ENCODE assay signal across 1 cellular context in the genomic region with DNA sequence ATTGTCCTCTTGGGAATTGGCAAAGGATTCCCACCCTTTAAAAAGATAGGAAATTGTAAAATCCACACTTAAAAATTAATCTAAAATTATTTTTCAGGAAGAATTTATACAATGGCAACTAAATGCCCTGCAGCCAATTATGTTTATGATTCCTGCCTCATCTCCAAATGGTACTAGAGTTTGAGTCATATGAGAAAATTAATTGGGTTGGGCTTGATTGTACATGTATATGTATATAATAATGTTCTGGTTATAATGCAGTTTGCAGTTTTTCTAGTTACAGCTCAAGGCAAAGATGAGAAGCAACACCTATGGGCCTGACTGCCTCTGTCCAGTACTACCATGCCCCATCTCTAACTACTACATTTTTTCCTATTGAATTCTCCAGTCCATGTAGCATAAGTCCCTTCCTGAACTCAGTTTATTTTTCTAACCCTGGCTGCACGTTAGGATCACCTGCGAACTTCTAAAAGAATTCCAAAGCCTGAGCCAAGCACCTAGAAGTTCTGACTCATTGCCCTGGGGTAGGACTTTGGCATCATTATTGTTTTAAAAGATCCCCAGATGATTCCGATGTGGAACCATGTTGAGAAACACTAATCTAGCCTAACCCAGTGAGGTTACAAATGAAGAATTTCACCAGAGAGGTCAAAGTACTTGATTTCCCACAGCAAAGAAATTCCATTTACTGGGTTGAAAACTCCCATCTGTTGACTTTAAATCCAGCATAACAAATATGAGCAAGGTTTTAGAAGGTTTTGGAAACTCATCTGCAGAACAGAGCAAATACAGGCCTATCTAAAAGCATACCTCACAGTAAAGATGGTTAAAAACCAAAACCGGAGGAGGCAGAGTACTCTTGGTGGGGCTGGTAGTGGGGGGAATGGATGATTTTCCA.
TF ChIP-seq lines count a peak whose summit lies in the region.

No MANE protein-coding gene starts in this region.

TF ChIP-seq in HepG2, 621 proteins besides CTCF, POLR2A, EP300 and RAD21 (continued from another document):
- TF ChIP-seq, protein P1, sequence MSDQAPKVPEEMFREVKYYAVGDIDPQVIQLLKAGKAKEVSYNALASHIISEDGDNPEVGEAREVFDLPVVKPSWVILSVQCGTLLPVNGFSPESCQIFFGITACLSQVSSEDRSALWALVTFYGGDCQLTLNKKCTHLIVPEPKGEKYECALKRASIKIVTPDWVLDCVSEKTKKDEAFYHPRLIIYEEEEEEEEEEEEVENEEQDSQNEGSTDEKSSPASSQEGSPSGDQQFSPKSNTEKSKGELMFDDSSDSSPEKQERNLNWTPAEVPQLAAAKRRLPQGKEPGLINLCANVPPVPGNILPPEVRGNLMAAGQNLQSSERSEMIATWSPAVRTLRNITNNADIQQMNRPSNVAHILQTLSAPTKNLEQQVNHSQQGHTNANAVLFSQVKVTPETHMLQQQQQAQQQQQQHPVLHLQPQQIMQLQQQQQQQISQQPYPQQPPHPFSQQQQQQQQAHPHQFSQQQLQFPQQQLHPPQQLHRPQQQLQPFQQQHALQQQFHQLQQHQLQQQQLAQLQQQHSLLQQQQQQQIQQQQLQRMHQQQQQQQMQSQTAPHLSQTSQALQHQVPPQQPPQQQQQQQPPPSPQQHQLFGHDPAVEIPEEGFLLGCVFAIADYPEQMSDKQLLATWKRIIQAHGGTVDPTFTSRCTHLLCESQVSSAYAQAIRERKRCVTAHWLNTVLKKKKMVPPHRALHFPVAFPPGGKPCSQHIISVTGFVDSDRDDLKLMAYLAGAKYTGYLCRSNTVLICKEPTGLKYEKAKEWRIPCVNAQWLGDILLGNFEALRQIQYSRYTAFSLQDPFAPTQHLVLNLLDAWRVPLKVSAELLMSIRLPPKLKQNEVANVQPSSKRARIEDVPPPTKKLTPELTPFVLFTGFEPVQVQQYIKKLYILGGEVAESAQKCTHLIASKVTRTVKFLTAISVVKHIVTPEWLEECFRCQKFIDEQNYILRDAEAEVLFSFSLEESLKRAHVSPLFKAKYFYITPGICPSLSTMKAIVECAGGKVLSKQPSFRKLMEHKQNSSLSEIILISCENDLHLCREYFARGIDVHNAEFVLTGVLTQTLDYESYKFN (CRISPR knock-in tag; conservative IDR thresholded peaks at IDR 0.05), result peak; percentile 89
- TF ChIP-seq ZNF790 (CRISPR knock-in tag; IDR thresholded peaks at IDR 0.05; ENCODE audit: borderline replicate concordance), result no peak
- TF ChIP-seq, protein P2, sequence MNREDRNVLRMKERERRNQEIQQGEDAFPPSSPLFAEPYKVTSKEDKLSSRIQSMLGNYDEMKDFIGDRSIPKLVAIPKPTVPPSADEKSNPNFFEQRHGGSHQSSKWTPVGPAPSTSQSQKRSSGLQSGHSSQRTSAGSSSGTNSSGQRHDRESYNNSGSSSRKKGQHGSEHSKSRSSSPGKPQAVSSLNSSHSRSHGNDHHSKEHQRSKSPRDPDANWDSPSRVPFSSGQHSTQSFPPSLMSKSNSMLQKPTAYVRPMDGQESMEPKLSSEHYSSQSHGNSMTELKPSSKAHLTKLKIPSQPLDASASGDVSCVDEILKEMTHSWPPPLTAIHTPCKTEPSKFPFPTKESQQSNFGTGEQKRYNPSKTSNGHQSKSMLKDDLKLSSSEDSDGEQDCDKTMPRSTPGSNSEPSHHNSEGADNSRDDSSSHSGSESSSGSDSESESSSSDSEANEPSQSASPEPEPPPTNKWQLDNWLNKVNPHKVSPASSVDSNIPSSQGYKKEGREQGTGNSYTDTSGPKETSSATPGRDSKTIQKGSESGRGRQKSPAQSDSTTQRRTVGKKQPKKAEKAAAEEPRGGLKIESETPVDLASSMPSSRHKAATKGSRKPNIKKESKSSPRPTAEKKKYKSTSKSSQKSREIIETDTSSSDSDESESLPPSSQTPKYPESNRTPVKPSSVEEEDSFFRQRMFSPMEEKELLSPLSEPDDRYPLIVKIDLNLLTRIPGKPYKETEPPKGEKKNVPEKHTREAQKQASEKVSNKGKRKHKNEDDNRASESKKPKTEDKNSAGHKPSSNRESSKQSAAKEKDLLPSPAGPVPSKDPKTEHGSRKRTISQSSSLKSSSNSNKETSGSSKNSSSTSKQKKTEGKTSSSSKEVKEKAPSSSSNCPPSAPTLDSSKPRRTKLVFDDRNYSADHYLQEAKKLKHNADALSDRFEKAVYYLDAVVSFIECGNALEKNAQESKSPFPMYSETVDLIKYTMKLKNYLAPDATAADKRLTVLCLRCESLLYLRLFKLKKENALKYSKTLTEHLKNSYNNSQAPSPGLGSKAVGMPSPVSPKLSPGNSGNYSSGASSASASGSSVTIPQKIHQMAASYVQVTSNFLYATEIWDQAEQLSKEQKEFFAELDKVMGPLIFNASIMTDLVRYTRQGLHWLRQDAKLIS (CRISPR knock-in tag; IDR thresholded peaks at IDR 0.05), result peak; percentile 60; the same call in 1 of the 2 replicates
- TF ChIP-seq FOSL2 (CRISPR knock-in tag; IDR thresholded peaks at IDR 0.05), result peak; percentile 95
- TF ChIP-seq ZNF614 (CRISPR knock-in tag; IDR thresholded peaks at IDR 0.05; ENCODE audit: borderline replicate concordance), result peak; percentile 65
- peak; percentile 33; the same call in 1 of the 2 replicates for TF ChIP-seq SP5 (CRISPR knock-in tag; IDR thresholded peaks at IDR 0.05; ENCODE audit: borderline replicate concordance, low read depth)
- TF ChIP-seq ZNF333 (CRISPR knock-in tag; IDR thresholded peaks at IDR 0.05; ENCODE audit: borderline replicate concordance), result no peak
- TF ChIP-seq, protein P3, sequence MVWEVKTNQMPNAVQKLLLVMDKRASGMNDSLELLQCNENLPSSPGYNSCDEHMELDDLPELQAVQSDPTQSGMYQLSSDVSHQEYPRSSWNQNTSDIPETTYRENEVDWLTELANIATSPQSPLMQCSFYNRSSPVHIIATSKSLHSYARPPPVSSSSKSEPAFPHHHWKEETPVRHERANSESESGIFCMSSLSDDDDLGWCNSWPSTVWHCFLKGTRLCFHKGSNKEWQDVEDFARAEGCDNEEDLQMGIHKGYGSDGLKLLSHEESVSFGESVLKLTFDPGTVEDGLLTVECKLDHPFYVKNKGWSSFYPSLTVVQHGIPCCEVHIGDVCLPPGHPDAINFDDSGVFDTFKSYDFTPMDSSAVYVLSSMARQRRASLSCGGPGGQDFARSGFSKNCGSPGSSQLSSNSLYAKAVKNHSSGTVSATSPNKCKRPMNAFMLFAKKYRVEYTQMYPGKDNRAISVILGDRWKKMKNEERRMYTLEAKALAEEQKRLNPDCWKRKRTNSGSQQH (CRISPR knock-in tag; IDR thresholded peaks at IDR 0.05; ENCODE audit: low read depth), result no peak
- TF ChIP-seq KDM6A (CRISPR knock-in tag; IDR thresholded peaks at IDR 0.05; ENCODE audit: low read depth), result peak; percentile 14; the same call in 1 of the 2 replicates
- TF ChIP-seq, protein P4, sequence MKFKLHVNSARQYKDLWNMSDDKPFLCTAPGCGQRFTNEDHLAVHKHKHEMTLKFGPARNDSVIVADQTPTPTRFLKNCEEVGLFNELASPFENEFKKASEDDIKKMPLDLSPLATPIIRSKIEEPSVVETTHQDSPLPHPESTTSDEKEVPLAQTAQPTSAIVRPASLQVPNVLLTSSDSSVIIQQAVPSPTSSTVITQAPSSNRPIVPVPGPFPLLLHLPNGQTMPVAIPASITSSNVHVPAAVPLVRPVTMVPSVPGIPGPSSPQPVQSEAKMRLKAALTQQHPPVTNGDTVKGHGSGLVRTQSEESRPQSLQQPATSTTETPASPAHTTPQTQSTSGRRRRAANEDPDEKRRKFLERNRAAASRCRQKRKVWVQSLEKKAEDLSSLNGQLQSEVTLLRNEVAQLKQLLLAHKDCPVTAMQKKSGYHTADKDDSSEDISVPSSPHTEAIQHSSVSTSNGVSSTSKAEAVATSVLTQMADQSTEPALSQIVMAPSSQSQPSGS (CRISPR knock-in tag; IDR thresholded peaks at IDR 0.05), result peak; percentile 58; the same call in 1 of the 2 replicates
- 0 out of 2 replicates have a peak, but pooled peaks have one; percentile 27 for TF ChIP-seq ZNF205 (CRISPR knock-in tag; IDR thresholded peaks at IDR 0.05)
- TF ChIP-seq ZNF331 (CRISPR knock-in tag; IDR thresholded peaks at IDR 0.05), result peak; percentile 50; the same call in 1 of the 2 replicates
- TF ChIP-seq ELF3 (CRISPR knock-in tag; IDR thresholded peaks at IDR 0.05), result peak; percentile 49; the same call in 1 of the 2 replicates
- TF ChIP-seq, protein P5, sequence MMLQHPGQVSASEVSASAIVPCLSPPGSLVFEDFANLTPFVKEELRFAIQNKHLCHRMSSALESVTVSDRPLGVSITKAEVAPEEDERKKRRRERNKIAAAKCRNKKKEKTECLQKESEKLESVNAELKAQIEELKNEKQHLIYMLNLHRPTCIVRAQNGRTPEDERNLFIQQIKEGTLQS (CRISPR knock-in tag; IDR thresholded peaks at IDR 0.05), result peak; percentile 75
- TF ChIP-seq BCL6 (CRISPR knock-in tag; IDR thresholded peaks at IDR 0.05), result peak; percentile 75
- peak; percentile 90 for TF ChIP-seq ISL2 (CRISPR knock-in tag; IDR thresholded peaks at IDR 0.05)
- TF ChIP-seq ATF1 (CRISPR knock-in tag; IDR thresholded peaks at IDR 0.05), result peak; percentile 62; the same call in 1 of the 2 replicates
- TF ChIP-seq PHF21A (CRISPR knock-in tag; IDR thresholded peaks at IDR 0.05), result peak; percentile 87
- TF ChIP-seq MED13 (CRISPR knock-in tag; IDR thresholded peaks at IDR 0.05), result no peak
- TF ChIP-seq, protein P6, sequence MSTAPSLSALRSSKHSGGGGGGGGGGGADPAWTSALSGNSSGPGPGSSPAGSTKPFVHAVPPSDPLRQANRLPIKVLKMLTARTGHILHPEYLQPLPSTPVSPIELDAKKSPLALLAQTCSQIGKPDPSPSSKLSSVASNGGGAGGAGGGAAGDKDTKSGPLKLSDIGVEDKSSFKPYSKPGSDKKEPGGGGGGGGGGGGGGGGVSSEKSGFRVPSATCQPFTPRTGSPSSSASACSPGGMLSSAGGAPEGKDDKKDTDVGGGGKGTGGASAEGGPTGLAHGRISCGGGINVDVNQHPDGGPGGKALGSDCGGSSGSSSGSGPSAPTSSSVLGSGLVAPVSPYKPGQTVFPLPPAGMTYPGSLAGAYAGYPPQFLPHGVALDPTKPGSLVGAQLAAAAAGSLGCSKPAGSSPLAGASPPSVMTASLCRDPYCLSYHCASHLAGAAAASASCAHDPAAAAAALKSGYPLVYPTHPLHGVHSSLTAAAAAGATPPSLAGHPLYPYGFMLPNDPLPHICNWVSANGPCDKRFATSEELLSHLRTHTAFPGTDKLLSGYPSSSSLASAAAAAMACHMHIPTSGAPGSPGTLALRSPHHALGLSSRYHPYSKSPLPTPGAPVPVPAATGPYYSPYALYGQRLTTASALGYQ (CRISPR knock-in tag; IDR thresholded peaks at IDR 0.05), result peak; percentile 60
